In genomic region chr17:7484067-7484963, GRCh38 we compare ENCODE assay signal across 8 cellular contexts. TPM values are rescaled to one million over a fixed set of nuclear protein-coding genes. Genes with fewer than 3 reads are reported as not detected.
DNase-seq lines count a peak whose midpoint lies in the region; ATAC-seq, FAIRE-seq and TF ChIP-seq lines count a peak whose summit lies in the region.

Gene POLR2A, plus strand, starts transcription at chr17:7484366.

- peak; percentile 44 to 51; a peak in 2 of 4 replicates for TF ChIP-seq EP300 in HepG2 (IDR thresholded peaks at IDR 0.05; ENCODE audit: low read depth in 2 of 2, low read length in 2 of 2)
- peak; percentile 40; the same call in 1 of the 2 replicates for TF ChIP-seq EP300 in HepG2 (CRISPR knock-in tag; IDR thresholded peaks at IDR 0.05; ENCODE audit: borderline replicate concordance)

- WGBS in HepG2 (ENCODE audit: low lambda C conversion rate), result 2% methylated on average over 53 of the region's 68 CpGs

- H4K20me1 ChIP-seq in HepG2 (ENCODE audit: insufficient read depth, low read length), result peaks cover 31% of the 10 kb centered on the region

- H3K9me3 ChIP-seq in HepG2 (ENCODE audit: low read length), result no peaks in the 10 kb centered on the region

- ATAC-seq in GM19372 (IDR thresholded peaks at IDR 0.05; ENCODE audit: low read depth, unreplicated experiment) (peak; percentile 56), HG03558 (IDR thresholded peaks at IDR 0.05; ENCODE audit: extremely low read depth, unreplicated experiment) (peak; percentile 42), HepG2 (peak; percentile 72)

- peak within 1 kb of the TSS; percentile 77 for H2AFZ ChIP-seq in HepG2 (ENCODE audit: low read length)

- in situ Hi-C loops in HepG2 (cut with HindIII; ENCODE audit: extremely low pct_ligation_motif_present, low pct_unique_long_range_greater_than_20kb), result no loop called here

- H3K79me2 ChIP-seq in HepG2 (ENCODE audit: insufficient read depth, low read length), result peaks cover 47% of the 10 kb centered on the region

- intact Hi-C loops in HepG2 (cut with micrococcal nuclease; ENCODE audit: unreplicated experiment), result loop anchor here (5.0 kb wide), 3 partner anchors 37 to 127 kb away; partner anchors contain the start of genes CHRNB1, TMEM256 and TMEM95

- peaks cover 66% of the 10 kb centered on the region for H3K4me1 ChIP-seq in HepG2 (ENCODE audit: insufficient read depth, low read length)

- peak within 1 kb of the TSS; percentile 99 for H3K4me2 ChIP-seq in HepG2 (ENCODE audit: low read depth, low read length)

- BruUV-seq in HepG2 (replicated peaks; lab: Mats Ljungman, UMichigan), result no TSS peak

- H3K4me3 ChIP-seq in HepG2 (replicated peaks in 1 of 3; ENCODE audit: insufficient read depth in 1 of 3, low read depth in 2 of 3, low read length in 3 of 3), result peak within 1 kb of the TSS; percentile 75 to 92 (median 90)

- peak; percentile 100 for TF ChIP-seq POLR2A in HepG2 (IDR thresholded peaks at IDR 0.05; ENCODE audit: insufficient read depth in 1 of 2, low read depth in 2 of 2, low read length in 2 of 2)

- peak; percentile 87 for FAIRE-seq in HepG2 (lab: Jason Lieb, UNC)

- no peaks in the 10 kb centered on the region; a peak in 2 of 5 replicates for H3K27me3 ChIP-seq in HepG2 (ENCODE audit: control insufficient read depth in 1 of 2, insufficient read depth in 2 of 2, low read length in 2 of 2)

- H3K27ac ChIP-seq in HepG2 (ENCODE audit: extremely low read length, insufficient read depth, low read length), result peak within 1 kb of the TSS; percentile 100

- H3K36me3 ChIP-seq in HepG2 (replicated peaks in 1 of 2; ENCODE audit: control insufficient read depth in 1 of 2, insufficient read depth in 2 of 2, low read length in 2 of 2), result no peaks in the 10 kb centered on the region; a peak in 1 of 5 replicates

- POLR2A ChIA-PET in HepG2 (lab: Yijun Ruan, JAX), result interaction anchor here (0.8 to 5.5 kb wide), 22 partner anchors 9 to 438 kb away, joined by 3 to 41 read pairs (median 6); partner anchors contain the start of genes ASGR2, ATP1B2, CD68 and CHRNB1

- H3K9ac ChIP-seq in HepG2 (ENCODE audit: insufficient read depth, low read depth, low read length), result peak within 1 kb of the TSS; percentile 95

- CTCF ChIA-PET in HepG2 (lab: Yijun Ruan, JAX; ENCODE audit: low intra/inter-chr PET ratio, low total read pairs), result no interaction called here

- peak; percentile 98 to 100 (median 99) for DNase-seq in C1 segment of cervical spinal cord (lab: John Stamatoyannopoulos, UW)
- DNase-seq in NCI-H748 treated with DMSO at 0.1 percent for 48 hours (lab: John Stamatoyannopoulos, UW), result peak; percentile 97
- peak; percentile 97 to 98 for DNase-seq in activated CD4-positive, alpha-beta T cell treated with anti-CD3 and anti-CD28 coated beads, Interleukin-2, amount 50 U/mL, for 4 hours
- DNase-seq in dermis blood vessel endothelial cell, result peak; percentile 99
- peak; percentile 96 for DNase-seq in HepG2 (ENCODE audit: low spot score)
- DNase-seq in stimulated activated CD4-positive, alpha-beta T cell treated with anti-CD3 and anti-CD28 coated beads, Interleukin-4, amount 100 ng/mL, for 1 hour, result peak; percentile 97

- no peak; the same call in none of the 2 replicates for TF ChIP-seq CTCF in HepG2 (CRISPR knock-in tag; IDR thresholded peaks at IDR 0.05)

- TF ChIP-seq RAD21 in HepG2 (CRISPR knock-in tag; IDR thresholded peaks at IDR 0.05), result peak; percentile 63

TF ChIP-seq in HepG2, 621 proteins besides CTCF, POLR2A, EP300 and RAD21 (continues in another document):
- no peak for TF ChIP-seq NFE2L2 (IDR thresholded peaks at IDR 0.05; ENCODE audit: low read length)
- peak; percentile 86; the same call in 1 of the 2 replicates for TF ChIP-seq GPN1 (CRISPR knock-in tag; IDR thresholded peaks at IDR 0.05; ENCODE audit: borderline replicate concordance)
- peak; percentile 53; the same call in 1 of the 2 replicates for TF ChIP-seq CREM (IDR thresholded peaks at IDR 0.05)
- TF ChIP-seq CREM (CRISPR knock-in tag; IDR thresholded peaks at IDR 0.05), result no peak
- peak; percentile 27; the same call in 1 of the 2 replicates for TF ChIP-seq ZNF749 (CRISPR knock-in tag; IDR thresholded peaks at IDR 0.05; ENCODE audit: borderline replicate concordance)
- TF ChIP-seq ZNF337 (CRISPR knock-in tag; IDR thresholded peaks at IDR 0.05; ENCODE audit: borderline replicate concordance, low read depth), result no peak
- TF ChIP-seq, protein P1, sequence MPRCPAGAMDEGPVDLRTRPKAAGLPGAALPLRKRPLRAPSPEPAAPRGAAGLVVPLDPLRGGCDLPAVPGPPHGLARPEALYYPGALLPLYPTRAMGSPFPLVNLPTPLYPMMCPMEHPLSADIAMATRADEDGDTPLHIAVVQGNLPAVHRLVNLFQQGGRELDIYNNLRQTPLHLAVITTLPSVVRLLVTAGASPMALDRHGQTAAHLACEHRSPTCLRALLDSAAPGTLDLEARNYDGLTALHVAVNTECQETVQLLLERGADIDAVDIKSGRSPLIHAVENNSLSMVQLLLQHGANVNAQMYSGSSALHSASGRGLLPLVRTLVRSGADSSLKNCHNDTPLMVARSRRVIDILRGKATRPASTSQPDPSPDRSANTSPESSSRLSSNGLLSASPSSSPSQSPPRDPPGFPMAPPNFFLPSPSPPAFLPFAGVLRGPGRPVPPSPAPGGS (CRISPR knock-in tag; IDR thresholded peaks at IDR 0.05), result peak; percentile 57; the same call in 1 of the 2 replicates
- TF ChIP-seq MAFF (IDR thresholded peaks at IDR 0.05; ENCODE audit: low read depth, low read length), result no peak
- peak; percentile 45 for TF ChIP-seq MEF2D (CRISPR knock-in tag; IDR thresholded peaks at IDR 0.05)
- peak; percentile 81; the same call in 1 of the 2 replicates for TF ChIP-seq ZNF766 (CRISPR knock-in tag; IDR thresholded peaks at IDR 0.05; ENCODE audit: borderline replicate concordance)
- peak; percentile 66 for TF ChIP-seq HNRNPL (IDR thresholded peaks at IDR 0.05; ENCODE audit: low read depth, low read length)
- no peak for TF ChIP-seq STAG1 (CRISPR knock-in tag; IDR thresholded peaks at IDR 0.05)
- TF ChIP-seq NR3C1 (CRISPR knock-in tag; IDR thresholded peaks at IDR 0.05), result no peak
- peak; percentile 60 for TF ChIP-seq RARA (CRISPR knock-in tag; IDR thresholded peaks at IDR 0.05)
- peak; percentile 59 for TF ChIP-seq ZNF770 (CRISPR knock-in tag; IDR thresholded peaks at IDR 0.05)
- no peak for TF ChIP-seq CERS6 (CRISPR knock-in tag; IDR thresholded peaks at IDR 0.05)
- no peak for TF ChIP-seq RCOR2 (CRISPR knock-in tag; IDR thresholded peaks at IDR 0.05)
- TF ChIP-seq NFKBIZ (CRISPR knock-in tag; IDR thresholded peaks at IDR 0.05), result no peak; the same call in 1 of the 2 replicates
- peak; percentile 72 for TF ChIP-seq KLF15 (CRISPR knock-in tag; IDR thresholded peaks at IDR 0.05; ENCODE audit: borderline replicate concordance)
- peak; percentile 94 for TF ChIP-seq HOXA3 (CRISPR knock-in tag; IDR thresholded peaks at IDR 0.05)

RNA-seq across cellular contexts. Expression of gene POLR2A, which starts in this region (rescaled TPM):
- total RNA-seq in dermis blood vessel endothelial cell, result 81.2 and 139 TPM in 2 replicates
- 17.8 and 63.2 TPM in 2 replicates for total RNA-seq in HepG2 (2016; rRNA removed; fragmentation: Illumina TruSeq; extraction: Trizol)
- 31.8 and 37.1 TPM in 2 replicates for total RNA-seq in HepG2 (2016; cell fraction: cytosol; rRNA removed; fragmentation: Illumina TruSeq; extraction: Trizol; ENCODE audit: low read depth)
- 16.0 and 50.4 TPM in 2 replicates for total RNA-seq in HepG2 (2016; cell fraction: insoluble cytoplasmic fraction; rRNA removed; fragmentation: Illumina TruSeq; extraction: Trizol)
- total RNA-seq in HepG2 (2016; cell fraction: membrane; rRNA removed; fragmentation: Illumina TruSeq; extraction: Trizol), result 16.5 and 17.5 TPM in 2 replicates
- total RNA-seq in HepG2 (2016; cell fraction: nucleus; rRNA removed; fragmentation: Illumina TruSeq; extraction: Trizol), result 46.2 and 49.6 TPM in 2 replicates
- polyA plus RNA-seq in HepG2 (2011; rRNA removed), result 17.2 and 18.3 TPM in 2 replicates
- polyA plus RNA-seq in HepG2 (2011; cell fraction: cytosol; rRNA removed), result 4.8 and 6.3 TPM in 2 replicates
- polyA plus RNA-seq in HepG2 (2011; cell fraction: nucleus; rRNA removed), result 85.5 and 109 TPM in 2 replicates
- polyA plus RNA-seq in HepG2 (2012), result 43.9 and 44.8 TPM in 2 replicates
- polyA plus RNA-seq in HepG2 (2016; cell fraction: cytosol; fragmentation: Illumina TruSeq; extraction: Trizol; ENCODE audit: low read depth), result 1.2 and 1.6 TPM in 2 replicates
- 25.1 and 41.6 TPM in 2 replicates for polyA plus RNA-seq in HepG2 (2016; cell fraction: insoluble cytoplasmic fraction; fragmentation: Illumina TruSeq; extraction: Trizol; ENCODE audit: low read depth)
- 2.8 and 4.1 TPM in 2 replicates for polyA plus RNA-seq in HepG2 (2016; cell fraction: membrane; fragmentation: Illumina TruSeq; extraction: Trizol; ENCODE audit: low read depth)
- polyA plus RNA-seq in HepG2 (2016; cell fraction: nucleus; fragmentation: Illumina TruSeq; extraction: Trizol; ENCODE audit: insufficient read depth, low read depth), result 62.8 and 68.8 TPM in 2 replicates
- polyA minus RNA-seq in HepG2 (2011; rRNA and poly(A)+ RNA removed; ENCODE audit: low replicate concordance), result 200 and 209 TPM in 2 replicates
- 71.5 and 80.7 TPM in 2 replicates for polyA minus RNA-seq in HepG2 (2011; cell fraction: cytosol; rRNA and poly(A)+ RNA removed)
- 159 and 190 TPM in 2 replicates for polyA minus RNA-seq in HepG2 (2011; cell fraction: nucleus; rRNA and poly(A)+ RNA removed)

Comparison
In these comparisons a context has a peak if more than half of its experiments do, and no peak if none do; other contexts are left out.
1. Peak in every context shown above with its lines: DNase-seq, ATAC-seq, H3K4me3 ChIP-seq and H3K27ac ChIP-seq.